In genomic region chr12:32917094-32917611, GRCh38 we compare ENCODE assay signal across 18 cellular contexts. TPM values are rescaled to one million over a fixed set of nuclear protein-coding genes. Genes with fewer than 3 reads are reported as not detected.
DNase-seq lines count a peak whose midpoint lies in the region; ATAC-seq, FAIRE-seq and TF ChIP-seq lines count a peak whose summit lies in the region.
"Had no signal": no experiment of that assay in that cellular context is flagged by ENCODE, and none has a peak within 500 bp of the region (broad histone marks: within the 10 kb centered on the region; RNA-seq: fewer than 3 reads in every experiment).

No MANE protein-coding gene starts in this region.

- no peak overlapping the region for H3K4me2 ChIP-seq in keratinocyte (ENCODE audit: control insufficient read depth, extremely low read depth, insufficient read depth, low read depth, low read length)
- H3K4me2 ChIP-seq: GM23338 had no signal

- no peak for FAIRE-seq in keratinocyte (lab: Jason Lieb, UNC)

- H3K9me1 ChIP-seq in keratinocyte (ENCODE audit: control insufficient read depth, extremely low read depth, insufficient read depth, low read length), result no peaks in the 10 kb centered on the region

- H4K20me1 ChIP-seq in keratinocyte (ENCODE audit: control insufficient read depth, extremely low read depth, insufficient read depth, low read length), result no peaks in the 10 kb centered on the region

- H3K79me2 ChIP-seq in keratinocyte (ENCODE audit: control insufficient read depth, insufficient read depth, low read length), result no peaks in the 10 kb centered on the region

- no peaks in the 10 kb centered on the region for H3K4me1 Mint-ChIP-seq in activated naive CD8-positive, alpha-beta T cell treated with anti-CD3 and anti-CD28 coated beads for 36 hours
- H3K4me1 Mint-ChIP-seq: GM23338 had no signal

- DNase-seq in NOMO-1 treated with DMSO at 0.1 percent for 48 hours (lab: John Stamatoyannopoulos, UW; ENCODE audit: unreplicated experiment) (peak; percentile 62), NOMO-1 treated with dmso at 0.1 percent for 144 hours (lab: John Stamatoyannopoulos, UW; ENCODE audit: unreplicated experiment) (no peak), brain microvascular endothelial cell (peak; percentile 52), keratinocyte (ENCODE audit: low read depth, low spot score) (no peak), AG20443 (ENCODE audit: low spot score) (no peak)
- DNase-seq in activated naive CD8-positive, alpha-beta T cell treated with anti-CD3 and anti-CD28 coated beads for 36 hours, result no peak
- DNase-seq: activated CD8-positive, alpha-beta memory T cell treated with anti-CD3 and anti-CD28 coated beads, Interleukin-2, amount 50 U/mL, for 48 hours; activated naive CD4-positive, alpha-beta T cell treated with anti-CD3 and anti-CD28 coated beads for 36 hours; CD4-positive, alpha-beta T cell; effector CD8-positive, alpha-beta T cell; NCI-H2081 treated with DMSO at 0.1 percent for 48 hours; occipital lobe; Right ventricle myocardium superior; transverse colon had no signal

- no peak overlapping the region for H2AFZ ChIP-seq in keratinocyte (ENCODE audit: control insufficient read depth, low read length)
- H2AFZ ChIP-seq: GM23338 had no signal

- H3K36me3 ChIP-seq in brain microvascular endothelial cell (replicated peaks) (no peaks in the 10 kb centered on the region), keratinocyte (ENCODE audit: control insufficient read depth in 2 of 2, extremely low read depth in 1 of 2, insufficient read depth in 2 of 2, low read length in 2 of 2) (no peaks in the 10 kb centered on the region)
- H3K36me3 ChIP-seq: transverse colon had no signal

- TF ChIP-seq CTCF in brain microvascular endothelial cell (IDR thresholded peaks at IDR 0.05; ENCODE audit: low read depth, low read length, missing control alignments) (no peak), keratinocyte (optimal IDR thresholded peaks at IDR 0.05 in 1 of 3, IDR thresholded peaks at IDR 0.05 in 1 of 3, conservative IDR thresholded peaks at IDR 0.05 in 1 of 3; ENCODE audit: extremely low read depth in 1 of 3, insufficient read depth in 2 of 3, low read length in 3 of 3) (no peak)

- H3K27ac ChIP-seq in brain microvascular endothelial cell (no peak overlapping the region), keratinocyte (ENCODE audit: control insufficient read depth, insufficient read depth, low read length) (peak overlapping the region; percentile 5)
- H3K27ac ChIP-seq: transverse colon had no signal

- H3K9me3 Mint-ChIP-seq in activated naive CD8-positive, alpha-beta T cell treated with anti-CD3 and anti-CD28 coated beads for 36 hours, result no peaks in the 10 kb centered on the region
- H3K9me3 Mint-ChIP-seq: activated naive CD4-positive, alpha-beta T cell treated with anti-CD3 and anti-CD28 coated beads for 36 hours; CD4-positive, alpha-beta T cell; GM23338; T-helper 2 cell treated with Interferon-gamma antibody and Interleukin-4, amounts not matched to agents 5 μg/mL and 100 μg/mL, for 36 hours had no signal

- peaks cover 38% of the 10 kb centered on the region for H3K4me1 ChIP-seq in keratinocyte (ENCODE audit: control insufficient read depth, extremely low read depth, insufficient read depth, low read length)

- H3K4me3 ChIP-seq in brain microvascular endothelial cell (ENCODE audit: low read depth, low read length) (no peak overlapping the region), keratinocyte (ENCODE audit: control insufficient read depth in 2 of 3, extremely low read depth in 1 of 3, insufficient read depth in 2 of 3, low read depth in 1 of 3, low read length in 3 of 3) (no peak overlapping the region)
- H3K4me3 ChIP-seq: GM23338, transverse colon had no signal

- no peak overlapping the region for H3K27ac Mint-ChIP-seq in activated naive CD8-positive, alpha-beta T cell treated with anti-CD3 and anti-CD28 coated beads for 36 hours
- H3K27ac Mint-ChIP-seq: activated naive CD4-positive, alpha-beta T cell treated with anti-CD3 and anti-CD28 coated beads for 36 hours; CD4-positive, alpha-beta T cell; GM23338; T-helper 2 cell treated with Interferon-gamma antibody and Interleukin-4, amounts not matched to agents 5 μg/mL and 100 μg/mL, for 36 hours had no signal

- no peak overlapping the region for H3K9ac ChIP-seq in keratinocyte (ENCODE audit: control insufficient read depth, extremely low read depth, insufficient read depth, low read length)

- H3K36me3 Mint-ChIP-seq in activated naive CD8-positive, alpha-beta T cell treated with anti-CD3 and anti-CD28 coated beads for 36 hours, result no peaks in the 10 kb centered on the region

- no peaks in the 10 kb centered on the region for H3K9me3 ChIP-seq in keratinocyte (ENCODE audit: control insufficient read depth, low read depth, low read length)
- H3K9me3 ChIP-seq: transverse colon had no signal

- H3K27me3 Mint-ChIP-seq in activated naive CD8-positive, alpha-beta T cell treated with anti-CD3 and anti-CD28 coated beads for 36 hours, result peaks cover 13% of the 10 kb centered on the region

- dilution Hi-C loops in keratinocyte (cut with MboI; ENCODE audit: extremely low pct_ligation_motif_present, low sequenced_read_pairs), result no loop called here

- in situ Hi-C loops in brain microvascular endothelial cell (cut with HindIII; ENCODE audit: low pct_ligation_motif_present, low sequenced_read_pairs), result no loop called here

- H3K4me3 Mint-ChIP-seq in activated naive CD8-positive, alpha-beta T cell treated with anti-CD3 and anti-CD28 coated beads for 36 hours, result no peak overlapping the region
- H3K4me3 Mint-ChIP-seq: activated naive CD4-positive, alpha-beta T cell treated with anti-CD3 and anti-CD28 coated beads for 36 hours; CD4-positive, alpha-beta T cell; GM23338; T-helper 2 cell treated with Interferon-gamma antibody and Interleukin-4, amounts not matched to agents 5 μg/mL and 100 μg/mL, for 36 hours had no signal

- H3K27me3 ChIP-seq in brain microvascular endothelial cell (replicated peaks), result no peaks in the 10 kb centered on the region
- no peaks in the 10 kb centered on the region for H3K27me3 ChIP-seq in keratinocyte (ENCODE audit: control insufficient read depth, extremely low read depth, insufficient read depth, low read length)
- H3K27me3 ChIP-seq: transverse colon had no signal

- ATAC-seq in GM21390 (IDR thresholded peaks at IDR 0.05; ENCODE audit: unreplicated experiment) (no peak), GM19395 (IDR thresholded peaks at IDR 0.05; ENCODE audit: unreplicated experiment) (no peak)
- ATAC-seq: GM23338 had no signal

RNA-seq across cellular contexts. Expression of gene PKP2, which starts 20.6 kb away (rescaled TPM):
- 38.2 to 55.5 TPM (median 50.4 TPM) in 3 replicates for polyA plus RNA-seq in keratinocyte
- polyA plus RNA-seq in keratinocyte (2011; ENCODE audit: low read depth), result 12.8 TPM
- 38.8 and 54.4 TPM in 2 replicates for polyA plus RNA-seq in keratinocyte (2011; cell fraction: cytosol; rRNA removed)
- 54.9 and 60.9 TPM in 2 replicates for polyA plus RNA-seq in keratinocyte (2011; cell fraction: nucleus; rRNA removed)
- polyA plus RNA-seq in keratinocyte (2012; ENCODE audit: low replicate concordance), result 23.9 and 43.6 TPM in 2 replicates
- 43.3 to 81.9 TPM (median 56.8 TPM) in 3 replicates for polyA minus RNA-seq in keratinocyte
- polyA minus RNA-seq in keratinocyte (2011; cell fraction: cytosol; rRNA and poly(A)+ RNA removed), result 52.0 TPM
- 61.7 and 80.4 TPM in 2 replicates for polyA minus RNA-seq in keratinocyte (2011; cell fraction: nucleus; rRNA and poly(A)+ RNA removed)
- total RNA-seq in activated naive CD8-positive, alpha-beta T cell treated with anti-CD3 and anti-CD28 coated beads for 36 hours, result under 1 TPM; 0.18 to 0.60 TPM

Comparison
In these comparisons a context has a peak if more than half of its experiments do, and no peak if none do; other contexts are left out.
1. DNase-seq: peak in NOMO-1 treated with DMSO at 0.1 percent for 48 hours (single experiment) and brain microvascular endothelial cell (single experiment); none in NOMO-1 treated with dmso at 0.1 percent for 144 hours (single experiment), keratinocyte (single experiment), activated naive CD8-positive, alpha-beta T cell treated with anti-CD3 and anti-CD28 coated beads for 36 hours (single experiment) and AG20443 (single experiment).